9 cellular contexts compared by ENCODE assay signal in genomic region chr13:73715910-73716257, GRCh38.
DNase-seq lines count a peak whose midpoint lies in the region; ATAC-seq and TF ChIP-seq lines count a peak whose summit lies in the region.
"Had no signal": no experiment of that assay in that cellular context is flagged by ENCODE, and none has a peak within 500 bp of the region (broad histone marks: within the 10 kb centered on the region; RNA-seq: fewer than 3 reads in every experiment).

No MANE protein-coding gene starts in this region.

- H3K36me3 Mint-ChIP-seq in naive thymus-derived CD8-positive, alpha-beta T cell: peaks cover 6 to 69% (median 21%) of the 10 kb centered on the region in 3 donors

- H3K27me3 ChIP-seq in OCI-LY3 (ENCODE audit: low read depth, low read length): no peaks in the 10 kb centered on the region

- H3K9ac ChIP-seq in OCI-LY3 (ENCODE audit: low read length): no peak overlapping the region

- H3K9me3 ChIP-seq in OCI-LY3 (ENCODE audit: insufficient read depth, low read length): no peaks in the 10 kb centered on the region

- no peak overlapping the region for H2AFZ ChIP-seq in OCI-LY3 (ENCODE audit: low read depth, low read length)

- peaks cover 9% of the 10 kb centered on the region for H3K36me3 ChIP-seq in OCI-LY3 (replicated peaks; ENCODE audit: low read depth, low read length)

- H3K79me2 ChIP-seq in OCI-LY3 (ENCODE audit: low read length): no peaks in the 10 kb centered on the region

- peak; percentile 55 for ATAC-seq in GM19035 (IDR thresholded peaks at IDR 0.05; ENCODE audit: unreplicated experiment)
- ATAC-seq in HG02759 (IDR thresholded peaks at IDR 0.05; ENCODE audit: unreplicated experiment): peak; percentile 53
- ATAC-seq in naive thymus-derived CD8-positive, alpha-beta T cell: peak; percentile 44 to 55
- ATAC-seq in sciatic nerve: no peak
- ATAC-seq in GM19324 (IDR thresholded peaks at IDR 0.05; ENCODE audit: low FRiP score, unreplicated experiment): no peak

- no peaks in the 10 kb centered on the region for H3K27me3 Mint-ChIP-seq in naive thymus-derived CD8-positive, alpha-beta T cell

- peaks cover 20% of the 10 kb centered on the region for H3K4me1 ChIP-seq in OCI-LY3 (ENCODE audit: low read length)

- no peak overlapping the region for H3K4me3 ChIP-seq in OCI-LY3 (ENCODE audit: low read length)

- POLR2A ChIA-PET in naive thymus-derived CD8-positive, alpha-beta T cell (lab: Charles Lee): interaction anchor here (1.4 to 2.1 kb wide), 2 partner anchors 50 to 572 kb away, joined by 3 to 8 read pairs; no protein-coding TSS in a partner anchor

- no peak for DNase-seq in naive thymus-derived CD8-positive, alpha-beta T cell
- DNase-seq in T1000 (lab: John Stamatoyannopoulos, UW) (no peak), sciatic nerve (ENCODE audit: low spot score) (no peak), NCI-H2171 (lab: John Stamatoyannopoulos, UW) (no peak)

- peaks cover 17 to 66% (median 51%) of the 10 kb centered on the region in 4 donors for H3K4me1 Mint-ChIP-seq in naive thymus-derived CD8-positive, alpha-beta T cell

- H3K9me3 Mint-ChIP-seq in naive thymus-derived CD8-positive, alpha-beta T cell: no peaks in the 10 kb centered on the region

- H4K20me1 ChIP-seq in OCI-LY3 (ENCODE audit: insufficient read depth, low read length): no peaks in the 10 kb centered on the region

- peak overlapping the region; percentile 87 to 99 (median 94) for H3K27ac Mint-ChIP-seq in naive thymus-derived CD8-positive, alpha-beta T cell

- no peak for TF ChIP-seq CTCF in OCI-LY3 (IDR thresholded peaks at IDR 0.05; ENCODE audit: low read depth, low read length)

- intact Hi-C loops in sciatic nerve (cut with DNase I): no loop called here

- H3K27ac ChIP-seq in OCI-LY3 (ENCODE audit: low read length): 0 out of 2 replicates have a peak overlapping the region, but pooled peaks have one; percentile 1
- H3K27ac ChIP-seq: VCaP had no signal

- H3K4me3 Mint-ChIP-seq in naive thymus-derived CD8-positive, alpha-beta T cell: peak overlapping the region; percentile 45 to 86 (median 69)

- H3K4me2 ChIP-seq in OCI-LY3 (ENCODE audit: low read length): peak overlapping the region; percentile 40

Comparison
In these comparisons a context has a peak if more than half of its experiments do, and no peak if none do; other contexts are left out.
1. ATAC-seq: peak in GM19035 (single experiment), HG02759 (single experiment) and naive thymus-derived CD8-positive, alpha-beta T cell (2 of 2); none in sciatic nerve (single experiment) and GM19324 (single experiment).